34 cellular contexts compared by ENCODE assay signal in the genomic region with DNA sequence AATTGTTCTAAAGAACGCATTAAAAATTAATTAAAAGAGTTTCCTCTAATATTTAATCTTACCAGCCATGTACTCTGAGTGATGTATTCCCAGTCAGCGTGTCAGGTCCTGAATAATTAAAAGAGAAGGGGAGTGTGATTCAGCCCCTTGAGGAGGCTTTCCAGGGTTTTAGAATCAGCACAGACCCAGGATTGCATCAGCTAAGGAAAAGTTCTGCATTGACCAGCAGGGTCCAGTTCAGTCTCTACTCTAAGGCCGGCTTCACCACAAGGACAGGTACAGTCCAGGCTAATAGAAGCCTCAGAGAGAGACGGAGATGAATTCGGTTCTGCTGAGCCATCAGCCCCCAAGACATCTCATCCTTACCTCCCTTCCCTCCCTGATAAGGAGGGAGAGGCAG.
"Had no signal": no experiment of that assay in that cellular context is flagged by ENCODE, and none has a peak within 500 bp of the region (broad histone marks: within the 10 kb centered on the region; RNA-seq: fewer than 3 reads in every experiment).

No MANE protein-coding gene starts in this region.

- H3K4me3 ChIP-seq: MG63 had no signal

- H3K36me3 ChIP-seq: MG63 had no signal

- DNase-seq: Karpas-422, Kasumi-1, MG63, MM.1S, MV-4-11, NCI-H1048, NCI-H1092, NCI-H1092 treated with DMSO at 0.1 percent for 48 hours, NCI-H1105, NCI-H1105 treated with DMSO at 0.1 percent for 48 hours, NCI-H1417 treated with DMSO at 0.1 percent for 48 hours, NCI-H1436, NCI-H1436 treated with DMSO at 0.1 percent for 48 hours, NCI-H146, NCI-H1694, NCI-H1694 treated with DMSO at 0.1 percent for 48 hours, NCI-H187, NCI-H187 treated with DMSO at 0.1 percent for 48 hours, NCI-H1930, NCI-H2029, NCI-H2029 treated with DMSO at 0.1 percent for 48 hours, NCI-H2081, NCI-H2081 treated with DMSO at 0.1 percent for 48 hours, NCI-H2107, NCI-H2171, NCI-H2171 treated with DMSO at 0.1 percent for 48 hours, NCI-H2227 treated with DMSO at 0.1 percent for 48 hours, NCI-H226, NCI-H345, NCI-H446, NCI-H446 treated with DMSO at 0.1 percent for 48 hours, NCI-H510A, NCI-H510A treated with DMSO at 0.1 percent for 48 hours, NCI-H524 had no signal

- H3K27me3 ChIP-seq: MG63 had no signal
